ENCODE assay signal across 1 cellular context in the genomic region with DNA sequence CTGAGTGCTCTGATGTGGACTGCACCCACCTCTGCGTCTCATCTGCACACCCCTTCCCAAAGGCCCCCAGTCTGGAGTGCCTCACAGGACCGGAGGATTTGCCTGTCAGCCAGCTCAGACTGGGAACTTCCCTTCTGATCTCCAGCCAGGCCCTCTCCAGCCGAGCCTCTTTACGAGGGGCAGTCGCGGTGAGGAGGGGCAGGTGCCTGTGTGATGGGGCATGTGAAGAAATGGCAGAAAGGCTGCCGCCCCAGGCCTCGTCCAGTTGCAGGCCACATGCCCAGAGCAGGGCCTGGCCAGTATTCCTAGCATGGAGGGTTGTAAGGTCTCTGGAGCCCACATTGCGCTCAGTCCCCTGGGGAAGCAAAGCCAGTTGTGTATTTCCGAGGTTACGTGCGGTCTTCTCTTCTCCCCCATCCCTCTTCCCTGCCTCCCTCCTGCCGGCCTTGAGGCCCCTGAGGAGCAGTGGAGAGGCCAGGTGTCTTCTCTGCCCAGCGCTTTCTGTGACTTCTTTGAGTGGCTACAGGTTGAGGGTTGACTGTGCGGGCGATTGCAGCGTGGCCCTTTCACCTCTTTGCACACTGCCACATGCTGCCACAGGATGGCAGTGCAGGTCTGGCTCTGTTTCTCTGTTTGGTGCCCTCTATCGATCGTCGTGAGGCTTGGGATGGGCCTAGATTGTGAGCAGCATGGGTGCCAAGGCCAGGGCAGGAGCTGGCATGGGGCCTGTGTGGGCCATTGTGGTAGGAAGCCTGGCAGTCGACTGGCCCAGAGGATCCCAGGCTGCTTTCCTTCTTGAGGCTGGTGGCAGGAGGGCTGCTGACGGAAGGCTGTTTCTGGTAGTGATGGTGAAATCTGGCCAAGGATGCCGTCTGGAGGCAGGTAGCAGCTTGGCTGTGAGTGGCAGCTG.
TF ChIP-seq lines count a peak whose summit lies in the region.

No MANE protein-coding gene starts in this region.

TF ChIP-seq in HepG2, 621 proteins besides CTCF, POLR2A, EP300 and RAD21 (continued from another document and continues in another):
- TF ChIP-seq, protein P1, sequence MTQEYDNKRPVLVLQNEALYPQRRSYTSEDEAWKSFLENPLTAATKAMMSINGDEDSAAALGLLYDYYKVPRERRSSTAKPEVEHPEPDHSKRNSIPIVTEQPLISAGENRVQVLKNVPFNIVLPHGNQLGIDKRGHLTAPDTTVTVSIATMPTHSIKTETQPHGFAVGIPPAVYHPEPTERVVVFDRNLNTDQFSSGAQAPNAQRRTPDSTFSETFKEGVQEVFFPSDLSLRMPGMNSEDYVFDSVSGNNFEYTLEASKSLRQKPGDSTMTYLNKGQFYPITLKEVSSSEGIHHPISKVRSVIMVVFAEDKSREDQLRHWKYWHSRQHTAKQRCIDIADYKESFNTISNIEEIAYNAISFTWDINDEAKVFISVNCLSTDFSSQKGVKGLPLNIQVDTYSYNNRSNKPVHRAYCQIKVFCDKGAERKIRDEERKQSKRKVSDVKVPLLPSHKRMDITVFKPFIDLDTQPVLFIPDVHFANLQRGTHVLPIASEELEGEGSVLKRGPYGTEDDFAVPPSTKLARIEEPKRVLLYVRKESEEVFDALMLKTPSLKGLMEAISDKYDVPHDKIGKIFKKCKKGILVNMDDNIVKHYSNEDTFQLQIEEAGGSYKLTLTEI (CRISPR knock-in tag; conservative IDR thresholded peaks at IDR 0.05): no peak
- TF ChIP-seq NFYC (CRISPR knock-in tag; IDR thresholded peaks at IDR 0.05) (no peak), RBAK (CRISPR knock-in tag; IDR thresholded peaks at IDR 0.05) (no peak), GATAD2A (CRISPR knock-in tag; IDR thresholded peaks at IDR 0.05) (peak; percentile 43; the same call in 1 of the 2 replicates), ZNF552 (CRISPR knock-in tag; IDR thresholded peaks at IDR 0.05; ENCODE audit: borderline replicate concordance) (no peak), ZFY (CRISPR knock-in tag; IDR thresholded peaks at IDR 0.05) (peak; percentile 40; the same call in 1 of the 2 replicates), SP5 (CRISPR knock-in tag; IDR thresholded peaks at IDR 0.05; ENCODE audit: borderline replicate concordance, low read depth) (no peak), ZNF891 (CRISPR knock-in tag; IDR thresholded peaks at IDR 0.05) (peak; percentile 64; the same call in 1 of the 2 replicates), ZNF205 (CRISPR knock-in tag; IDR thresholded peaks at IDR 0.05) (0 out of 2 replicates have a peak, but pooled peaks have one; percentile 34), HNRNPL (IDR thresholded peaks at IDR 0.05; ENCODE audit: low read depth, low read length) (peak; percentile 97), EHMT2 (IDR thresholded peaks at IDR 0.05; ENCODE audit: borderline replicate concordance, low read depth, low read length) (no peak), DNMT1 (CRISPR knock-in tag; IDR thresholded peaks at IDR 0.05) (0 out of 2 replicates have a peak, but pooled peaks have one; percentile 41), FOXA3 (CRISPR knock-in tag; IDR thresholded peaks at IDR 0.05) (no peak), NFYB (CRISPR knock-in tag; IDR thresholded peaks at IDR 0.05) (no peak), MIER2 (CRISPR knock-in tag; IDR thresholded peaks at IDR 0.05) (no peak), GABPA (IDR thresholded peaks at IDR 0.05; ENCODE audit: low read depth, low read length) (no peak), GABPA (CRISPR knock-in tag; IDR thresholded peaks at IDR 0.05; ENCODE audit: low read depth) (peak; percentile 47), ETV6 (CRISPR knock-in tag; conservative IDR thresholded peaks at IDR 0.05) (no peak), ZNF549 (CRISPR knock-in tag; IDR thresholded peaks at IDR 0.05) (no peak), ZC3H13 (CRISPR knock-in tag; IDR thresholded peaks at IDR 0.05) (peak; percentile 46; the same call in 1 of the 2 replicates), SIN3A (IDR thresholded peaks at IDR 0.05; ENCODE audit: borderline replicate concordance, low read depth, low read length) (no peak), MEIS1 (CRISPR knock-in tag; IDR thresholded peaks at IDR 0.05; ENCODE audit: borderline replicate concordance) (no peak), SNRNP70 (IDR thresholded peaks at IDR 0.05; ENCODE audit: low read depth, low read length) (no peak), TRIM24 (CRISPR knock-in tag; IDR thresholded peaks at IDR 0.05) (no peak), TBL1XR1 (IDR thresholded peaks at IDR 0.05; ENCODE audit: borderline replicate concordance, low read length, partially characterized antibody) (no peak), FLYWCH1 (CRISPR knock-in tag; IDR thresholded peaks at IDR 0.05) (no peak), BRD4 (CRISPR knock-in tag; IDR thresholded peaks at IDR 0.05) (no peak), ARNT2 (CRISPR knock-in tag; IDR thresholded peaks at IDR 0.05; ENCODE audit: low read depth) (no peak), RARA (CRISPR knock-in tag; IDR thresholded peaks at IDR 0.05) (peak; percentile 44), ZNF670 (CRISPR knock-in tag; IDR thresholded peaks at IDR 0.05; ENCODE audit: borderline replicate concordance) (0 out of 2 replicates have a peak, but pooled peaks have one; percentile 24), ZNF274 (CRISPR knock-in tag; IDR thresholded peaks at IDR 0.05) (no peak), FOSL2 (CRISPR knock-in tag; IDR thresholded peaks at IDR 0.05) (peak; percentile 57), AGO2 (optimal IDR thresholded peaks at IDR 0.05; ENCODE audit: low read depth, low read length) (peak; percentile 16), TSC22D2 (CRISPR knock-in tag; IDR thresholded peaks at IDR 0.05; ENCODE audit: borderline replicate concordance) (no peak), NAIF1 (CRISPR knock-in tag; IDR thresholded peaks at IDR 0.05; ENCODE audit: borderline replicate concordance) (no peak), NR2F2 (IDR thresholded peaks at IDR 0.05; ENCODE audit: borderline replicate concordance, low read depth) (no peak), SYNCRIP (IDR thresholded peaks at IDR 0.05; ENCODE audit: insufficient read depth, low read depth, low read length) (no peak), KDM4B (CRISPR knock-in tag; IDR thresholded peaks at IDR 0.05) (no peak)
- TF ChIP-seq, protein P2, sequence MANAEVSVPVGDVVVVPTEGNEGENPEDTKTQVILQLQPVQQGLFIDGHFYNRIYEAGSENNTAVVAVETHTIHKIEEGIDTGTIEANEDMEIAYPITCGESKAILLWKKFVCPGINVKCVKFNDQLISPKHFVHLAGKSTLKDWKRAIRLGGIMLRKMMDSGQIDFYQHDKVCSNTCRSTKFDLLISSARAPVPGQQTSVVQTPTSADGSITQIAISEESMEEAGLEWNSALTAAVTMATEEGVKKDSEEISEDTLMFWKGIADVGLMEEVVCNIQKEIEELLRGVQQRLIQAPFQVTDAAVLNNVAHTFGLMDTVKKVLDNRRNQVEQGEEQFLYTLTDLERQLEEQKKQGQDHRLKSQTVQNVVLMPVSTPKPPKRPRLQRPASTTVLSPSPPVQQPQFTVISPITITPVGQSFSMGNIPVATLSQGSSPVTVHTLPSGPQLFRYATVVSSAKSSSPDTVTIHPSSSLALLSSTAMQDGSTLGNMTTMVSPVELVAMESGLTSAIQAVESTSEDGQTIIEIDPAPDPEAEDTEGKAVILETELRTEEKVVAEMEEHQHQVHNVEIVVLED (CRISPR knock-in tag; IDR thresholded peaks at IDR 0.05; ENCODE audit: borderline replicate concordance): no peak
- TF ChIP-seq, protein P3, sequence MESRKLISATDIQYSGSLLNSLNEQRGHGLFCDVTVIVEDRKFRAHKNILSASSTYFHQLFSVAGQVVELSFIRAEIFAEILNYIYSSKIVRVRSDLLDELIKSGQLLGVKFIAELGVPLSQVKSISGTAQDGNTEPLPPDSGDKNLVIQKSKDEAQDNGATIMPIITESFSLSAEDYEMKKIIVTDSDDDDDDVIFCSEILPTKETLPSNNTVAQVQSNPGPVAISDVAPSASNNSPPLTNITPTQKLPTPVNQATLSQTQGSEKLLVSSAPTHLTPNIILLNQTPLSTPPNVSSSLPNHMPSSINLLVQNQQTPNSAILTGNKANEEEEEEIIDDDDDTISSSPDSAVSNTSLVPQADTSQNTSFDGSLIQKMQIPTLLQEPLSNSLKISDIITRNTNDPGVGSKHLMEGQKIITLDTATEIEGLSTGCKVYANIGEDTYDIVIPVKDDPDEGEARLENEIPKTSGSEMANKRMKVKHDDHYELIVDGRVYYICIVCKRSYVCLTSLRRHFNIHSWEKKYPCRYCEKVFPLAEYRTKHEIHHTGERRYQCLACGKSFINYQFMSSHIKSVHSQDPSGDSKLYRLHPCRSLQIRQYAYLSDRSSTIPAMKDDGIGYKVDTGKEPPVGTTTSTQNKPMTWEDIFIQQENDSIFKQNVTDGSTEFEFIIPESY (CRISPR knock-in tag; IDR thresholded peaks at IDR 0.05): peak; percentile 76
- TF ChIP-seq, protein P4, sequence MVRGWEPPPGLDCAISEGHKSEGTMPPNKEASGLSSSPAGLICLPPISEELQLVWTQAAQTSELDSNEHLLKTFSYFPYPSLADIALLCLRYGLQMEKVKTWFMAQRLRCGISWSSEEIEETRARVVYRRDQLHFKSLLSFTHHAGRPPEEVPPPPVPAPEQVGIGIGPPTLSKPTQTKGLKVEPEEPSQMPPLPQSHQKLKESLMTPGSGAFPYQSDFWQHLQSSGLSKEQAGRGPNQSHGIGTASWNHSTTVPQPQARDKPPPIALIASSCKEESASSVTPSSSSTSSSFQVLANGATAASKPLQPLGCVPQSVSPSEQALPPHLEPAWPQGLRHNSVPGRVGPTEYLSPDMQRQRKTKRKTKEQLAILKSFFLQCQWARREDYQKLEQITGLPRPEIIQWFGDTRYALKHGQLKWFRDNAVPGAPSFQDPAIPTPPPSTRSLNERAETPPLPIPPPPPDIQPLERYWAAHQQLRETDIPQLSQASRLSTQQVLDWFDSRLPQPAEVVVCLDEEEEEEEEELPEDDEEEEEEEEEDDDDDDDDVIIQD (CRISPR knock-in tag; IDR thresholded peaks at IDR 0.05; ENCODE audit: low read depth): 0 out of 2 replicates have a peak, but pooled peaks have one; percentile 36
- TF ChIP-seq, protein P5, sequence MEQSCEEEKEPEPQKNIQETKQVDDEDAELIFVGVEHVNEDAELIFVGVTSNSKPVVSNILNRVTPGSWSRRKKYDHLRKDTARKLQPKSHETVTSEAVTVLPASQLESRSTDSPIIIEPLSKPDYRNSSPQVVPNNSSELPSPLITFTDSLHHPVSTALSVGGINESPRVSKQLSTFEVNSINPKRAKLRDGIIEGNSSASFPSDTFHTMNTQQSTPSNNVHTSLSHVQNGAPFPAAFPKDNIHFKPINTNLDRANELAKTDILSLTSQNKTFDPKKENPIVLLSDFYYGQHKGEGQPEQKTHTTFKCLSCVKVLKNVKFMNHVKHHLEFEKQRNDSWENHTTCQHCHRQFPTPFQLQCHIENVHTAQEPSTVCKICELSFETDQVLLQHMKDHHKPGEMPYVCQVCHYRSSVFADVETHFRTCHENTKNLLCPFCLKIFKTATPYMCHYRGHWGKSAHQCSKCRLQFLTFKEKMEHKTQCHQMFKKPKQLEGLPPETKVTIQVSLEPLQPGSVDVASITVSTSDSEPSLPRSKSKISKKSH (CRISPR knock-in tag; IDR thresholded peaks at IDR 0.05; ENCODE audit: borderline replicate concordance): peak; percentile 35; the same call in 1 of the 2 replicates
- TF ChIP-seq, protein P6, sequence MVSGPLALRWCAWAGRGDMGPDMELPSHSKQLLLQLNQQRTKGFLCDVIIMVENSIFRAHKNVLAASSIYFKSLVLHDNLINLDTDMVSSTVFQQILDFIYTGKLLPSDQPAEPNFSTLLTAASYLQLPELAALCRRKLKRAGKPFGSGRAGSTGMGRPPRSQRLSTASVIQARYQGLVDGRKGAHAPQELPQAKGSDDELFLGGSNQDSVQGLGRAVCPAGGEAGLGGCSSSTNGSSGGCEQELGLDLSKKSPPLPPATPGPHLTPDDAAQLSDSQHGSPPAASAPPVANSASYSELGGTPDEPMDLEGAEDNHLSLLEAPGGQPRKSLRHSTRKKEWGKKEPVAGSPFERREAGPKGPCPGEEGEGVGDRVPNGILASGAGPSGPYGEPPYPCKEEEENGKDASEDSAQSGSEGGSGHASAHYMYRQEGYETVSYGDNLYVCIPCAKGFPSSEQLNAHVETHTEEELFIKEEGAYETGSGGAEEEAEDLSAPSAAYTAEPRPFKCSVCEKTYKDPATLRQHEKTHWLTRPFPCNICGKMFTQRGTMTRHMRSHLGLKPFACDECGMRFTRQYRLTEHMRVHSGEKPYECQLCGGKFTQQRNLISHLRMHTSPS (CRISPR knock-in tag; IDR thresholded peaks at IDR 0.05; ENCODE audit: low read depth): peak; percentile 72
- TF ChIP-seq, protein P7, sequence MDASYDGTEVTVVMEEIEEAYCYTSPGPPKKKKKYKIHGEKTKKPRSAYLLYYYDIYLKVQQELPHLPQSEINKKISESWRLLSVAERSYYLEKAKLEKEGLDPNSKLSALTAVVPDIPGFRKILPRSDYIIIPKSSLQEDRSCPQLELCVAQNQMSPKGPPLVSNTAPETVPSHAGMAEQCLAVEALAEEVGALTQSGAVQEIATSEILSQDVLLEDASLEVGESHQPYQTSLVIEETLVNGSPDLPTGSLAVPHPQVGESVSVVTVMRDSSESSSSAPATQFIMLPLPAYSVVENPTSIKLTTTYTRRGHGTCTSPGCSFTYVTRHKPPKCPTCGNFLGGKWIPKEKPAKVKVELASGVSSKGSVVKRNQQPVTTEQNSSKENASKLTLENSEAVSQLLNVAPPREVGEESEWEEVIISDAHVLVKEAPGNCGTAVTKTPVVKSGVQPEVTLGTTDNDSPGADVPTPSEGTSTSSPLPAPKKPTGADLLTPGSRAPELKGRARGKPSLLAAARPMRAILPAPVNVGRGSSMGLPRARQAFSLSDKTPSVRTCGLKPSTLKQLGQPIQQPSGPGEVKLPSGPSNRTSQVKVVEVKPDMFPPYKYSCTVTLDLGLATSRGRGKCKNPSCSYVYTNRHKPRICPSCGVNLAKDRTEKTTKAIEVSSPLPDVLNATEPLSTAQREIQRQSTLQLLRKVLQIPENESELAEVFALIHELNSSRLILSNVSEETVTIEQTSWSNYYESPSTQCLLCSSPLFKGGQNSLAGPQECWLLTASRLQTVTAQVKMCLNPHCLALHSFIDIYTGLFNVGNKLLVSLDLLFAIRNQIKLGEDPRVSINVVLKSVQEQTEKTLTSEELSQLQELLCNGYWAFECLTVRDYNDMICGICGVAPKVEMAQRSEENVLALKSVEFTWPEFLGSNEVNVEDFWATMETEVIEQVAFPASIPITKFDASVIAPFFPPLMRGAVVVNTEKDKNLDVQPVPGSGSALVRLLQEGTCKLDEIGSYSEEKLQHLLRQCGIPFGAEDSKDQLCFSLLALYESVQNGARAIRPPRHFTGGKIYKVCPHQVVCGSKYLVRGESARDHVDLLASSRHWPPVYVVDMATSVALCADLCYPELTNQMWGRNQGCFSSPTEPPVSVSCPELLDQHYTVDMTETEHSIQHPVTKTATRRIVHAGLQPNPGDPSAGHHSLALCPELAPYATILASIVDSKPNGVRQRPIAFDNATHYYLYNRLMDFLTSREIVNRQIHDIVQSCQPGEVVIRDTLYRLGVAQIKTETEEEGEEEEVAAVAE (CRISPR knock-in tag; IDR thresholded peaks at IDR 0.05; ENCODE audit: borderline replicate concordance): no peak
- TF ChIP-seq, protein P8, sequence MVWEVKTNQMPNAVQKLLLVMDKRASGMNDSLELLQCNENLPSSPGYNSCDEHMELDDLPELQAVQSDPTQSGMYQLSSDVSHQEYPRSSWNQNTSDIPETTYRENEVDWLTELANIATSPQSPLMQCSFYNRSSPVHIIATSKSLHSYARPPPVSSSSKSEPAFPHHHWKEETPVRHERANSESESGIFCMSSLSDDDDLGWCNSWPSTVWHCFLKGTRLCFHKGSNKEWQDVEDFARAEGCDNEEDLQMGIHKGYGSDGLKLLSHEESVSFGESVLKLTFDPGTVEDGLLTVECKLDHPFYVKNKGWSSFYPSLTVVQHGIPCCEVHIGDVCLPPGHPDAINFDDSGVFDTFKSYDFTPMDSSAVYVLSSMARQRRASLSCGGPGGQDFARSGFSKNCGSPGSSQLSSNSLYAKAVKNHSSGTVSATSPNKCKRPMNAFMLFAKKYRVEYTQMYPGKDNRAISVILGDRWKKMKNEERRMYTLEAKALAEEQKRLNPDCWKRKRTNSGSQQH (CRISPR knock-in tag; IDR thresholded peaks at IDR 0.05; ENCODE audit: low read depth): 0 out of 2 replicates have a peak, but pooled peaks have one; percentile 37
